12 cellular contexts compared by ENCODE assay signal in the genomic region with DNA sequence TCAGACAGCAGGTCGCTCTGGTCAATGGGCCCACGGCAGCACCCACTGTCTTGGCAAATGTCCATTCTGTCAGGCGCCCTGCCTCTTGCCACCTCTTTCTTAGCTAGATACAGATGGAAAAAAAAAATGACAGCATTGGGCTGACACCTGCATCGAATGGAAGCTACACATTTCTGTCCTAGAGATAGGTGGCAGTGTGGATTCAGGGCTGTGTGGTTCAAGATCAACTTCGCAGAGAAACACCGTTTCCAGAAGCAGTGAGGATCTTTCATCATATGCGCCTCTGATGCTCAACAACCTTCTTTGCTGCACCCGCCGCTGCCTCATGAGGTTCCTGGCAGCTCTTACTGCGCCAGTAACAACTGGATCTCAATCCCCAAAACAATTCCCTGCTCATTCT.
A peak's percentile ranks its signal among the peaks of the same experiment; 100 is the strongest.
DNase-seq lines count a peak whose midpoint lies in the region; ATAC-seq and TF ChIP-seq lines count a peak whose summit lies in the region.
"Had no signal": no experiment of that assay in that cellular context is flagged by ENCODE, and none has a peak within 500 bp of the region (broad histone marks: within the 10 kb centered on the region; RNA-seq: fewer than 3 reads in every experiment).

No MANE protein-coding gene starts in this region.

- peak; percentile 25 for DNase-seq in NCI-H2107 treated with DMSO at 0.1 percent for 48 hours (lab: John Stamatoyannopoulos, UW; ENCODE audit: unreplicated experiment)
- no peak for DNase-seq in NCI-H2107 (lab: John Stamatoyannopoulos, UW)
- DNase-seq in NCI-H1092 treated with DMSO at 0.1 percent for 48 hours (lab: John Stamatoyannopoulos, UW), result peak; percentile 64
- no peak for DNase-seq in astrocyte of the cerebellum (ENCODE audit: low read depth)
- peak; percentile 21 for DNase-seq in putamen (ENCODE audit: low spot score)
- no peak for DNase-seq in activated naive CD4-positive, alpha-beta T cell treated with anti-CD3 and anti-CD28 coated beads, Interleukin-2, amount 10 ng/mL, durations not matched to agents 7 days and 5 days
- no peak for DNase-seq in RKO (ENCODE audit: low spot score)
- DNase-seq: activated gamma-delta T cell treated with Interleukin-2 at 50 U/mL for 16 hours; naive thymus-derived CD4-positive, alpha-beta T cell had no signal

- CTCF ChIA-PET in activated naive CD4-positive, alpha-beta T cell treated with anti-CD3 and anti-CD28 coated beads, Interleukin-2, amount 10 ng/mL, durations not matched to agents 7 days and 5 days (lab: Charles Lee), result interaction anchor here (0.5 kb wide), 1 partner anchor 290 kb away, joined by 3 read pairs; no protein-coding TSS in a partner anchor

- TF ChIP-seq CTCF in astrocyte of the cerebellum (IDR thresholded peaks at IDR 0.05; ENCODE audit: low read depth, low read length, missing control alignments), result peak; percentile 32

- H3K9me3 Mint-ChIP-seq in activated naive CD4-positive, alpha-beta T cell treated with anti-CD3 and anti-CD28 coated beads, Interleukin-2, amount 10 ng/mL, durations not matched to agents 7 days and 5 days, result no peaks in the 10 kb centered on the region

- H3K4me1 Mint-ChIP-seq in activated naive CD4-positive, alpha-beta T cell treated with anti-CD3 and anti-CD28 coated beads, Interleukin-2, amount 10 ng/mL, durations not matched to agents 7 days and 5 days, result no peaks in the 10 kb centered on the region
- H3K4me1 Mint-ChIP-seq: central memory CD8-positive, alpha-beta T cell; naive thymus-derived CD4-positive, alpha-beta T cell had no signal

- H3K27ac Mint-ChIP-seq in activated naive CD4-positive, alpha-beta T cell treated with anti-CD3 and anti-CD28 coated beads, Interleukin-2, amount 10 ng/mL, durations not matched to agents 7 days and 5 days, result no peak overlapping the region
- H3K27ac Mint-ChIP-seq: naive thymus-derived CD4-positive, alpha-beta T cell had no signal

- H3K4me3 Mint-ChIP-seq in activated naive CD4-positive, alpha-beta T cell treated with anti-CD3 and anti-CD28 coated beads, Interleukin-2, amount 10 ng/mL, durations not matched to agents 7 days and 5 days, result no peak overlapping the region
- H3K4me3 Mint-ChIP-seq: central memory CD8-positive, alpha-beta T cell; naive thymus-derived CD4-positive, alpha-beta T cell had no signal

- no peak for ATAC-seq in GM21526 (IDR thresholded peaks at IDR 0.05; ENCODE audit: low FRiP score, unreplicated experiment)
- ATAC-seq: naive thymus-derived CD4-positive, alpha-beta T cell had no signal

- H3K27me3 Mint-ChIP-seq in activated naive CD4-positive, alpha-beta T cell treated with anti-CD3 and anti-CD28 coated beads, Interleukin-2, amount 10 ng/mL, durations not matched to agents 7 days and 5 days, result no peaks in the 10 kb centered on the region

- no peak overlapping the region for H3K4me3 ChIP-seq in astrocyte of the cerebellum (ENCODE audit: low read depth, low read length)
- H3K4me3 ChIP-seq: tibial nerve had no signal

- in situ Hi-C loops in astrocyte of the cerebellum (cut with HindIII; ENCODE audit: low sequenced_read_pairs), result no loop called here

- H3K36me3 Mint-ChIP-seq in activated naive CD4-positive, alpha-beta T cell treated with anti-CD3 and anti-CD28 coated beads, Interleukin-2, amount 10 ng/mL, durations not matched to agents 7 days and 5 days, result no peaks in the 10 kb centered on the region
- H3K36me3 Mint-ChIP-seq: naive thymus-derived CD4-positive, alpha-beta T cell had no signal

Comparison
In these comparisons a context has a peak if more than half of its experiments do, and no peak if none do; other contexts are left out.
1. DNase-seq: peak in NCI-H2107 treated with DMSO at 0.1 percent for 48 hours (single experiment), NCI-H1092 treated with DMSO at 0.1 percent for 48 hours (single experiment) and putamen (single experiment); none in NCI-H2107 (single experiment), astrocyte of the cerebellum (single experiment), activated naive CD4-positive, alpha-beta T cell treated with anti-CD3 and anti-CD28 coated beads, Interleukin-2, amount 10 ng/mL, durations not matched to agents 7 days and 5 days (single experiment) and RKO (single experiment).